9 cellular contexts compared by ENCODE assay signal in the genomic region with DNA sequence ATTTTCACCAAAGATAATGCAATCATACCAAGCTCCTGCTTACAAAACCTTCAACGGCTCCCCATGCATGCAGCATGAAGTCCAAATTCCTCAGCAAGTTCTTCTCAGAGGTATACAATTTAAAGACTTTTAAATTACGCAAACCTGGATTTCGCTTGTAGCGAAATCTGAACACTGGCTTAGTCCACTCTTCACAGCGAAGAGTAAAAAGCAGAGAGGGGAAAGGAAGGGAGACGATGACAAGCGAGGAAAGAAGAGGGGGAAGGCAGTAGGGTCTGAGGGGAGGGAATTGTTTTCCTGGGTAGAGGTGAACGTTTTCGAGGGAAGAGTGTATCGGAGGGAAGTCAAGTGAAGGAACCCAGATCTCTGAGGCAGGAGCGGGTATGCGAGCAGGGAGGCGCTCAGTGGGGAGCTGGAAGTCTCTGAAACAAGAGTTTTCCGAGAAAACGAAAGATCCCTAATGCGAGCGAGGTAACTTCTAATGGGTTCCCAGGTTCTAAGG. TPM values are rescaled to one million over a fixed set of nuclear protein-coding genes. Genes with fewer than 3 reads are reported as not detected.
DNase-seq lines count a peak whose midpoint lies in the region; ATAC-seq and TF ChIP-seq lines count a peak whose summit lies in the region.
"Had no signal": no experiment of that assay in that cellular context is flagged by ENCODE, and none has a peak within 500 bp of the region (broad histone marks: within the 10 kb centered on the region; RNA-seq: fewer than 3 reads in every experiment).

No MANE protein-coding gene starts in this region.

- H3K36me3 Mint-ChIP-seq in nephron progenitor cell (ENCODE audit: low read depth): no peaks in the 10 kb centered on the region

- in situ Hi-C loops in gastrocnemius medialis (cut with MboI; ENCODE audit: low sequenced_read_pairs in 4 of 4): loop anchor here (5.0 to 25.0 kb wide), 6 partner anchors 128 to 478 kb away; a partner anchor contains a TSS

- TF ChIP-seq CTCF in GM12865 (IDR thresholded peaks at IDR 0.05; ENCODE audit: insufficient read depth, low read depth, low read length, missing control alignments) (no peak), heart left ventricle (IDR thresholded peaks at IDR 0.05) (no peak), gastrocnemius medialis (IDR thresholded peaks at IDR 0.05 in 4 of 5, conservative IDR thresholded peaks at IDR 0.05 in 1 of 5) (no peak), nephron progenitor cell (IDR thresholded peaks at IDR 0.05) (no peak), omental fat pad (IDR thresholded peaks at IDR 0.05) (no peak)

- H3K27me3 ChIP-seq in SJCRH30 (no peaks in the 10 kb centered on the region), heart left ventricle (no peaks in the 10 kb centered on the region), gastrocnemius medialis (no peaks in the 10 kb centered on the region)

- H3K4me1 ChIP-seq in SJCRH30: no peaks in the 10 kb centered on the region
- H3K4me1 ChIP-seq in heart left ventricle: peaks cover 0 to 22% (median 11%) of the 10 kb centered on the region in 12 donors
- peaks cover 14 to 19% of the 10 kb centered on the region in 2 donors for H3K4me1 ChIP-seq in gastrocnemius medialis

- 4 to 8% (median 7%) methylated on average over 17 of the region's 17 CpGs for WGBS in heart left ventricle, 4 donors

- no peaks in the 10 kb centered on the region for H3K9me3 Mint-ChIP-seq in nephron progenitor cell
- H3K9me3 Mint-ChIP-seq: activated naive CD4-positive, alpha-beta T cell treated with anti-CD3 and anti-CD28 coated beads for 36 hours had no signal

- TF ChIP-seq POLR2A in heart left ventricle (IDR thresholded peaks at IDR 0.05) (no peak), gastrocnemius medialis (IDR thresholded peaks at IDR 0.05) (no peak)

- peaks cover 7% of the 10 kb centered on the region for H3K4me1 Mint-ChIP-seq in nephron progenitor cell

- H3K9me3 ChIP-seq in SJCRH30 (replicated peaks) (no peaks in the 10 kb centered on the region), heart left ventricle (no peaks in the 10 kb centered on the region), gastrocnemius medialis (no peaks in the 10 kb centered on the region)

- no peak for ATAC-seq in heart left ventricle
- peak in 1 of 2 donors; percentile 1 for ATAC-seq in gastrocnemius medialis
- no peak for ATAC-seq in omental fat pad (ENCODE audit: low FRiP score)
- no peak for ATAC-seq in GM21526 (IDR thresholded peaks at IDR 0.05; ENCODE audit: low FRiP score, unreplicated experiment)

- intact Hi-C loops in heart left ventricle (cut with DNase I) (loop anchor here in 9 of 10 donors (2.0 to 10.0 kb wide), 7 partner anchors 129 to 478 kb away; a partner anchor contains a TSS), gastrocnemius medialis (cut with DNase I; ENCODE audit: low total_unique reads) (loop anchor here (2.0 to 5.0 kb wide), 3 partner anchors 187 to 758 kb away; a partner anchor contains a TSS)

- DNase-seq in GM12865 (ENCODE audit: low read depth) (peak; percentile 15), SJCRH30 (peak in 1 of 2 experiments; percentile 43), heart left ventricle (no peak), gastrocnemius medialis (no peak), nephron progenitor cell (no peak), omental fat pad (ENCODE audit: low spot score) (no peak), NCI-H2029 (lab: John Stamatoyannopoulos, UW) (no peak)
- DNase-seq: activated naive CD4-positive, alpha-beta T cell treated with anti-CD3 and anti-CD28 coated beads for 36 hours had no signal

- H3K36me3 ChIP-seq in SJCRH30: no peaks in the 10 kb centered on the region
- H3K36me3 ChIP-seq in heart left ventricle: peaks cover 0 to 11% (median 0%) of the 10 kb centered on the region in 9 donors
- H3K36me3 ChIP-seq in gastrocnemius medialis: no peaks in the 10 kb centered on the region

- no peak overlapping the region for H3K27ac Mint-ChIP-seq in nephron progenitor cell
- H3K27ac Mint-ChIP-seq: activated naive CD4-positive, alpha-beta T cell treated with anti-CD3 and anti-CD28 coated beads for 36 hours had no signal

- peaks cover under 1% of the 10 kb centered on the region for H3K27me3 Mint-ChIP-seq in nephron progenitor cell (ENCODE audit: low read depth, poor library complexity)

- no peak overlapping the region for H3K27ac ChIP-seq in SJCRH30
- H3K27ac ChIP-seq in heart left ventricle: peak overlapping the region in 11 of 12 donors; percentile 34 to 87 (median 69)
- H3K27ac ChIP-seq in gastrocnemius medialis: peak overlapping the region; percentile 87 to 96 (median 92)

- H3K4me3 Mint-ChIP-seq in nephron progenitor cell: no peak overlapping the region
- H3K4me3 Mint-ChIP-seq: activated naive CD4-positive, alpha-beta T cell treated with anti-CD3 and anti-CD28 coated beads for 36 hours had no signal

- H3K4me3 ChIP-seq in GM12865 (ENCODE audit: low read depth, low read length) (peak overlapping the region; percentile 95), SJCRH30 (peak overlapping the region; percentile 64), heart left ventricle (peak overlapping the region; percentile 60 to 99 (median 79)), gastrocnemius medialis (peak overlapping the region; percentile 68 to 99 (median 90))

RNA-seq across cellular contexts. Expression of a gene that starts 0.8 kb away (rescaled TPM):
- 4.3 and 6.2 TPM in 2 replicates for total RNA-seq in SJCRH30 (2014; rRNA removed; shearing (Covaris generic))
- 1 to 10 TPM in 8 of 9 donors, under 1 TPM in 1; 0.74 to 4.7 (median 1.5) TPM for total RNA-seq in heart left ventricle
- polyA plus RNA-seq in heart left ventricle: 1 to 10 TPM in 1 of 2 donors, under 1 TPM in 1; 0.50 to 2.1 TPM
- total RNA-seq in gastrocnemius medialis: 1 to 10 TPM; 3.4 to 5.8 (median 4.5) TPM
- total RNA-seq in omental fat pad: 1 to 10 TPM; 1.4 to 4.3 (median 3.7) TPM

RNA-seq across cellular contexts. Expression of a gene that starts 9.7 kb away (rescaled TPM):
- total RNA-seq in SJCRH30 (2014; rRNA removed; shearing (Covaris generic)): 1.8 and 2.3 TPM in 2 replicates
- total RNA-seq in heart left ventricle: 1 to 10 TPM in 3 of 9 donors, under 1 TPM in 5, not detected in 1; 0.16 to 2.2 (median 0.73) TPM
- polyA plus RNA-seq in heart left ventricle: 1 to 10 TPM in 1 of 2 donors, under 1 TPM in 1; 0.34 to 1.8 TPM
- total RNA-seq in gastrocnemius medialis: under 1 TPM in 3 of 4 donors, not detected in 1; 0.22 to 0.62 (median 0.25) TPM
- total RNA-seq in omental fat pad: 1 to 10 TPM in 1 of 4 donors, under 1 TPM in 3; 0.44 to 1.3 (median 0.67) TPM

RNA-seq across cellular contexts. Expression of a gene that starts 9.9 kb away (rescaled TPM):
- 9.9 and 10.9 TPM in 2 replicates for total RNA-seq in SJCRH30 (2014; rRNA removed; shearing (Covaris generic))
- 10 to 100 TPM in 7 of 9 donors, 1 to 10 TPM in 2; 8.0 to 23.4 (median 13.8) TPM for total RNA-seq in heart left ventricle
- polyA plus RNA-seq in heart left ventricle: 10 to 100 TPM in 1 of 2 donors, 1 to 10 TPM in 1; 6.8 to 10.2 TPM
- total RNA-seq in gastrocnemius medialis: 1 to 10 TPM; 1.8 to 5.6 (median 3.5) TPM
- total RNA-seq in omental fat pad: 1 to 10 TPM; 1.8 to 4.4 (median 3.2) TPM

RNA-seq across cellular contexts. Expression of a gene that starts 31.5 kb away (rescaled TPM):
- total RNA-seq in SJCRH30 (2014; rRNA removed; shearing (Covaris generic)): 821 and 837 TPM in 2 replicates
- total RNA-seq in heart left ventricle: 100 to 1,000 TPM; 249 to 501 (median 313) TPM
- polyA plus RNA-seq in heart left ventricle: 100 to 1,000 TPM; 440 to 671 TPM
- 100 to 1,000 TPM; 406 to 554 (median 482) TPM for total RNA-seq in gastrocnemius medialis
- 100 to 1,000 TPM; 194 to 363 (median 269) TPM for total RNA-seq in omental fat pad
